In the genomic region with DNA sequence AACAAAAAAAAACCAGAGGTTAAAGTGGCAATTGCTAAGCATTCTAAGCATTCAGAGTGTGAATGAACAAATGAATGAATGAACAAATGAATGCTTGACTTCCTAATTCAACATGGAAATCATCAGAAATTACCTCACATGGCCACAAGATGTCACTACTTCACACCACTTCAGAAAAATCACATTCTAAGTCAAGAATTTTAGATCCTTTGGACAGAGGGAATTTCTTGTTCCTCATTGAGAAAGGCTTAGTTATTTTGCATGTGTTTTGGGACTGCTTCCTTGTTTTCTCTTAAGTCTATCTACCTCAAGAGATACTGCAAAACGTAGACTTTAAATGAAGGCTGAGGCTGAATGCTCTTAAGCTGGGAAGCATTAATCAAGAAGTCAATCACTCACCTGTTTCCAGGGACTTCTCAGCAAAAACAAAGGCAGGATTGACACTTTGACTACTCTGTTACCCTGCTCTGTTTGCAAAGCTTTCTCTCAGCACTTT, we compare ENCODE assay signal across 8 cellular contexts.
A peak's percentile ranks its signal among the peaks of the same experiment; 100 is the strongest.
DNase-seq lines count a peak whose midpoint lies in the region; ATAC-seq and TF ChIP-seq lines count a peak whose summit lies in the region.

No MANE protein-coding gene starts in this region.

- H3K23ac ChIP-seq in H9 (ENCODE audit: insufficient read length, low read depth, low read length), result no peak overlapping the region

- H4K8ac ChIP-seq in H9 (replicated peaks; ENCODE audit: insufficient read length, low read depth, low read length), result no peak overlapping the region

- no peak overlapping the region for H3K18ac ChIP-seq in H9 (ENCODE audit: insufficient read length, low read depth, low read length)

- no peaks in the 10 kb centered on the region for H3K79me2 ChIP-seq in H9 (ENCODE audit: insufficient read depth, low read length)

- POLR2A ChIA-PET in activated B cell treated with CpG ODN at 0.5 μM for 24 hours (lab: Charles Lee), result no interaction called here

- H2AK5ac ChIP-seq in H9 (ENCODE audit: insufficient read length, low read length), result no peak overlapping the region

- H3K4me2 ChIP-seq in H9 (ENCODE audit: insufficient read depth, insufficient read length, low read length), result no peak overlapping the region

- H4K91ac ChIP-seq in H9 (ENCODE audit: insufficient read length, low read depth, low read length), result no peak overlapping the region

- H3K4me1 Mint-ChIP-seq in H9 (peaks cover 19 to 21% of the 10 kb centered on the region in 2 experiments), activated B cell treated with CpG ODN at 0.5 μM for 24 hours (no peaks in the 10 kb centered on the region)

- CTCF ChIA-PET in activated B cell treated with CpG ODN at 0.5 μM for 24 hours (lab: Charles Lee), result interaction anchor here (2.3 kb wide), 1 partner anchor 34 kb away, joined by 20 read pairs; no protein-coding TSS in a partner anchor

- H3K4me1 ChIP-seq in H9 (ENCODE audit: insufficient read depth, low read length), result no peaks in the 10 kb centered on the region
- H3K4me1 ChIP-seq in stomach, result peaks cover 0 to 4% (median 0%) of the 10 kb centered on the region in 4 donors

- TF ChIP-seq CTCF in H9 (conservative IDR thresholded peaks at IDR 0.05) (peak; percentile 84), activated B cell treated with CpG ODN at 0.5 μM for 24 hours (IDR thresholded peaks at IDR 0.05) (peak; percentile 70), stomach (IDR thresholded peaks at IDR 0.05) (peak in 5 of 7 experiments; percentile 44 to 77 (median 60))

- no peak for TF ChIP-seq EP300 in stomach (IDR thresholded peaks at IDR 0.05)

- intact Hi-C loops in activated B cell treated with CpG ODN at 0.5 μM for 24 hours (cut with micrococcal nuclease), result loop anchor here (5.0 kb wide), 1 partner anchor 200 kb away; no protein-coding TSS in a partner anchor
- intact Hi-C loops in stomach (cut with DNase I; ENCODE audit: low total_unique reads), result loop anchor here (10.0 kb wide), 1 partner anchor 433 kb away; no protein-coding TSS in a partner anchor

- TF ChIP-seq POLR2A in stomach (IDR thresholded peaks at IDR 0.05), result no peak

- no peak overlapping the region for H2BK15ac ChIP-seq in H9 (ENCODE audit: low read depth, low read length)

- H3K36me3 ChIP-seq in stomach, result no peaks in the 10 kb centered on the region

- H3K9me3 Mint-ChIP-seq in H9 (no peaks in the 10 kb centered on the region), activated B cell treated with CpG ODN at 0.5 μM for 24 hours (no peaks in the 10 kb centered on the region)

- no peaks in the 10 kb centered on the region for H3K79me1 ChIP-seq in H9 (ENCODE audit: insufficient read depth, low read depth, low read length, poor library complexity, severe bottlenecking)

- no peaks in the 10 kb centered on the region for H3K9me3 ChIP-seq in H9 (ENCODE audit: control insufficient read depth, low read depth, low read length)
- peaks cover 0 to 7% (median 2%) of the 10 kb centered on the region in 4 donors for H3K9me3 ChIP-seq in stomach

- no peak overlapping the region for H2BK20ac ChIP-seq in H9 (ENCODE audit: low read depth, low read length, poor library complexity, severe bottlenecking)

- peak overlapping the region; percentile 25 to 98 (median 40); a peak in 3 of 7 replicates for H3K27ac Mint-ChIP-seq in H9
- no peak overlapping the region for H3K27ac Mint-ChIP-seq in activated B cell treated with CpG ODN at 0.5 μM for 24 hours

- ATAC-seq in activated B cell treated with CpG ODN at 0.5 μM for 24 hours (ENCODE audit: low read depth) (no peak), GM19324 (IDR thresholded peaks at IDR 0.05; ENCODE audit: low FRiP score, unreplicated experiment) (no peak)

- no peak overlapping the region for H2BK120ac ChIP-seq in H9 (ENCODE audit: low read depth, low read length, poor library complexity, severe bottlenecking)

- H3T11ph ChIP-seq in H9 (ENCODE audit: low read length), result no peak overlapping the region

- H3K36me3 Mint-ChIP-seq in H9 (ENCODE audit: insufficient read depth in 1 of 3, low read depth in 3 of 3), result peaks cover 0 to 3% (median 2%) of the 10 kb centered on the region in 3 experiments; a peak in 1 of 7 replicates
- no peaks in the 10 kb centered on the region for H3K36me3 Mint-ChIP-seq in activated B cell treated with CpG ODN at 0.5 μM for 24 hours (ENCODE audit: low read depth)

- H3K27me3 ChIP-seq in H9 (ENCODE audit: insufficient read depth, low read length) (no peaks in the 10 kb centered on the region), stomach (no peaks in the 10 kb centered on the region)

- no peaks in the 10 kb centered on the region for H4K20me1 ChIP-seq in H9 (ENCODE audit: control insufficient read depth, insufficient read depth, insufficient read length)

- no peak overlapping the region for H3K14ac ChIP-seq in H9 (ENCODE audit: insufficient read depth, low read length)

- H2BK12ac ChIP-seq in H9 (ENCODE audit: insufficient read length, low read depth, low read length), result no peak overlapping the region

- no peak overlapping the region for H3K4ac ChIP-seq in H9 (ENCODE audit: low read depth, low read length)

- H3K4me3 ChIP-seq in stomach, result no peak overlapping the region

- H3K9ac ChIP-seq in H9 (ENCODE audit: extremely low read depth, insufficient read length, low read length), result no peak overlapping the region

- H3K4me3 Mint-ChIP-seq in H9 (no peak overlapping the region), activated B cell treated with CpG ODN at 0.5 μM for 24 hours (no peak overlapping the region)

- H4K5ac ChIP-seq in H9 (ENCODE audit: insufficient read length, low read depth, low read length), result no peak overlapping the region

- H3K23me2 ChIP-seq in H9 (ENCODE audit: insufficient read length, low read depth, low read length, poor library complexity, severe bottlenecking), result no peaks in the 10 kb centered on the region

- H2AFZ ChIP-seq in H9 (ENCODE audit: low read length), result no peak overlapping the region

- H3K56ac ChIP-seq in H9 (ENCODE audit: insufficient read length, low read depth, low read length), result no peak overlapping the region

- WGBS in H9 (ENCODE audit: extremely low coverage, insufficient read length, low lambda C conversion rate), result no CpG with 5 or more reads among the region's 1 CpG
- WGBS in stomach, 5 donors, result 2 to 14% (median 9%) methylated on average over 1 of the region's 1 CpG

- H3K27ac ChIP-seq in H9 (ENCODE audit: insufficient read length, low read depth, low read length) (peak overlapping the region; percentile 13), stomach (no peak overlapping the region)

- no peaks in the 10 kb centered on the region for H3K27me3 Mint-ChIP-seq in H9 (ENCODE audit: low read depth)
- no peaks in the 10 kb centered on the region for H3K27me3 Mint-ChIP-seq in activated B cell treated with CpG ODN at 0.5 μM for 24 hours

- no peak overlapping the region for H2BK5ac ChIP-seq in H9 (ENCODE audit: insufficient read length, low read length)

- DNase-seq in DMS79 treated with DMSO at 0.1 percent for 48 hours (lab: John Stamatoyannopoulos, UW) (peak; percentile 75), H9 (no peak), NCI-H2081 (lab: John Stamatoyannopoulos, UW) (peak; percentile 27 to 54), activated B cell treated with CpG ODN at 0.5 μM for 24 hours (no peak), iPS DF 19.7 (ENCODE audit: low read depth, low spot score) (peak; percentile 38), stomach (no peak)
- DNase-seq in stimulated activated CD4-positive, alpha-beta T cell treated with anti-CD3 and anti-CD28 coated beads, Interleukin-2, amount 100 ng/mL, for 48 hours, result no peak

Comparison
In these comparisons a context has a peak if more than half of its experiments do, and no peak if none do; other contexts are left out.
1. DNase-seq: peak in DMS79 treated with DMSO at 0.1 percent for 48 hours (single experiment), NCI-H2081 (2 of 2) and iPS DF 19.7 (single experiment); none in H9 (single experiment), activated B cell treated with CpG ODN at 0.5 μM for 24 hours (single experiment), stomach (single experiment) and stimulated activated CD4-positive, alpha-beta T cell treated with anti-CD3 and anti-CD28 coated beads, Interleukin-2, amount 100 ng/mL, for 48 hours (0 of 2).
2. Peak in every context shown above with its lines, with median percentiles within 50 percentile points of each other: CTCF ChIP-seq.